Comparison of ENCODE assay signal across 8 cellular contexts in genomic region chr5:143594913-143595818, GRCh38.
DNase-seq lines count a peak whose midpoint lies in the region; ATAC-seq and FAIRE-seq lines count a peak whose summit lies in the region.
"Had no signal": no experiment of that assay in that cellular context is flagged by ENCODE, and none has a peak within 500 bp of the region (broad histone marks: within the 10 kb centered on the region; RNA-seq: fewer than 3 reads in every experiment).

No MANE protein-coding gene starts in this region.

- no peak for DNase-seq in GM18507 (ENCODE audit: extremely low spot score, insufficient read length, low read depth)
- DNase-seq in NCI-H146 (lab: John Stamatoyannopoulos, UW) = peak; percentile 72
- DNase-seq in astrocyte of the hippocampus (ENCODE audit: low read depth, low spot score) = peak; percentile 21
- no peak for DNase-seq in neuronal stem cell (ENCODE audit: low spot score)
- no peak for DNase-seq in NCI-H1436 treated with DMSO at 0.1 percent for 48 hours (lab: John Stamatoyannopoulos, UW)
- no peak for DNase-seq in SK-N-DZ (ENCODE audit: low spot score)
- DNase-seq: nephron progenitor cell had no signal

- no peak overlapping the region for H2BK120ac ChIP-seq in neuronal stem cell (ENCODE audit: low read depth, low read length)

- H3K4ac ChIP-seq in neuronal stem cell (ENCODE audit: low read length) = no peak overlapping the region

- no peaks in the 10 kb centered on the region for H3K79me1 ChIP-seq in neuronal stem cell (ENCODE audit: low read depth, low read length)

- H3K27me3 ChIP-seq in neuronal stem cell (ENCODE audit: control insufficient read depth in 3 of 3, insufficient read depth in 3 of 3, low read depth in 1 of 3, low read length in 3 of 3) = no peaks in the 10 kb centered on the region

- no peaks in the 10 kb centered on the region for H3K9me3 ChIP-seq in neuronal stem cell (replicated peaks in 1 of 2; ENCODE audit: control insufficient read depth in 2 of 2, insufficient read depth in 1 of 2, low read depth in 1 of 2, low read length in 2 of 2)

- no peak overlapping the region for H2BK12ac ChIP-seq in neuronal stem cell (ENCODE audit: low read length)

- H3K27ac ChIP-seq in neuronal stem cell (replicated peaks; ENCODE audit: low read length) = no peak overlapping the region

- no peak overlapping the region for H3K18ac ChIP-seq in neuronal stem cell (ENCODE audit: low read length)

- peak overlapping the region; percentile 55 for H2AFZ ChIP-seq in neuronal stem cell (ENCODE audit: low read length)

- H3K4me2 ChIP-seq in neuronal stem cell (ENCODE audit: insufficient read depth, low read length, poor library complexity, severe bottlenecking) = no peak overlapping the region

- no peaks in the 10 kb centered on the region for H3K36me3 ChIP-seq in neuronal stem cell (replicated peaks in 1 of 2; ENCODE audit: control insufficient read depth in 2 of 2, insufficient read depth in 2 of 2, low read length in 2 of 2)

- no peak overlapping the region for H2BK15ac ChIP-seq in neuronal stem cell (ENCODE audit: low read length)

- no peak overlapping the region for H3K14ac ChIP-seq in neuronal stem cell (ENCODE audit: low read length)

- no CpG with 5 or more reads among the region's 6 CpGs for WGBS in neuronal stem cell (ENCODE audit: extremely low coverage in 2 of 2, insufficient read length in 2 of 2, insufficient replicate concordance in 1 of 2), 2 donors

- H4K91ac ChIP-seq in neuronal stem cell (ENCODE audit: low read depth, low read length, poor library complexity) = no peak overlapping the region

- H3K4me3 ChIP-seq in neuronal stem cell (ENCODE audit: low read length in 2 of 2) = no peak overlapping the region

- ATAC-seq in HG03442 (IDR thresholded peaks at IDR 0.05; ENCODE audit: unreplicated experiment) = no peak

- H2BK5ac ChIP-seq in neuronal stem cell (ENCODE audit: low read length) = no peak overlapping the region

- H3K23ac ChIP-seq in neuronal stem cell (ENCODE audit: low read depth, low read length, poor library complexity) = no peak overlapping the region

- no peak overlapping the region for H3K9ac ChIP-seq in neuronal stem cell (ENCODE audit: low read depth, low read length, poor library complexity)

- no peak overlapping the region for H4K8ac ChIP-seq in neuronal stem cell (ENCODE audit: low read depth, low read length)

- H2AK5ac ChIP-seq in neuronal stem cell (ENCODE audit: low read depth, low read length) = no peak overlapping the region

- peak; percentile 75 for FAIRE-seq in GM18507 (lab: Jason Lieb, UNC)

- peaks cover 0 to 2% of the 10 kb centered on the region in 2 donors for H3K4me1 ChIP-seq in neuronal stem cell (ENCODE audit: control insufficient read depth in 2 of 2, insufficient read depth in 1 of 2, low read depth in 1 of 2, low read length in 2 of 2)

Comparison
In these comparisons a context has a peak if more than half of its experiments do, and no peak if none do; other contexts are left out.
1. DNase-seq: peak in NCI-H146 (single experiment) and astrocyte of the hippocampus (single experiment); none in GM18507 (single experiment), neuronal stem cell (single experiment), NCI-H1436 treated with DMSO at 0.1 percent for 48 hours (single experiment) and SK-N-DZ (single experiment).